In the genomic region with DNA sequence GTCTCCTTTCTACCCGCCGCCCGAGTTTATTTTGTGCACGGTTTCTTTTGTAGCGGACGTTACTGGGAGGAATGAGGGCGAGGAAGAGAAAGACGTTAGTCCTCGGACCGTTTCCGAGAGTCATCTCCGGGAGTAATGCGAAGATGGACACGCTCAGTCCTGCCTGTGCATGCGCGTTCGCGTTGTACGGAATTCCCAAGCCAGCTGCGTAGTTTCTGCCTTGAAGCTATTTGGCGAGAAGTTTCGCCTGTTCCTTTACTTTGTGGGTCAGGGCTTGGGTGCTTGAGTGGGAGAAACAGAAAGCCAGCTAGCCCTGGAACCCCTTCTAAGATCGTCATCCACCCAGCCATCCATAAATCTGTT, we compare ENCODE assay signal across 8 cellular contexts. TPM values are rescaled to one million over a fixed set of nuclear protein-coding genes. Genes with fewer than 3 reads are reported as not detected.
DNase-seq lines count a peak whose midpoint lies in the region; ATAC-seq and TF ChIP-seq lines count a peak whose summit lies in the region.
"Not testable (repeated sequence)": the region's sequence is repeated elsewhere in the genome, so short reads cannot be mapped to it uniquely, and the experiment has no call there.

No MANE protein-coding gene starts in this region.

- not testable (repeated sequence) for H3K4me3 ChIP-seq in A673 (ENCODE audit: low read depth, low read length, poor library complexity, severe bottlenecking); PC-3 (ENCODE audit: low read length); mucosa of descending colon

- H2AFZ ChIP-seq in PC-3 (ENCODE audit: low read length): not testable (repeated sequence)

- H3K9me3 ChIP-seq in A673 (ENCODE audit: low read depth, low read length, poor library complexity, severe bottlenecking); PC-3 (ENCODE audit: low read length); mucosa of descending colon: not testable (repeated sequence)

- H3K79me2 ChIP-seq in PC-3 (ENCODE audit: low read length): not testable (repeated sequence)

- BruUV-seq in A673 (replicated peaks; lab: Mats Ljungman, UMichigan): TSS peak; percentile 83
- TSS peak; percentile 93 for BruUV-seq in PC-3 (replicated peaks; lab: Mats Ljungman, UMichigan)

- H4K20me1 ChIP-seq in PC-3 (ENCODE audit: low read length): not testable (repeated sequence)

- not testable (repeated sequence) for TF ChIP-seq CTCF in A673 (conservative IDR thresholded peaks at IDR 0.05; ENCODE audit: low read depth, low read length); PC-3 (conservative IDR thresholded peaks at IDR 0.05; ENCODE audit: low read depth, low read length); foreskin keratinocyte (conservative IDR thresholded peaks at IDR 0.05); mucosa of descending colon (IDR thresholded peaks at IDR 0.05)

- intact Hi-C loops in A673 (cut with micrococcal nuclease; ENCODE audit: unreplicated experiment); mucosa of descending colon (cut with DNase I, micrococcal nuclease): not testable (repeated sequence)
- intact Hi-C loops in PC-3 (cut with micrococcal nuclease): loop anchor here (5.0 kb wide), 1 partner anchor 102 kb away; no protein-coding TSS in a partner anchor

- not testable (repeated sequence) for H3K9me2 ChIP-seq in PC-3 (replicated peaks; ENCODE audit: low read length)

- not testable (repeated sequence) for DNase-seq in A673 (ENCODE audit: low spot score); PC-3; foreskin keratinocyte; mucosa of descending colon

- CTCF ChIA-PET in A673 (lab: Charles Lee); PC-3 (lab: Charles Lee): not testable (repeated sequence)

- not testable (repeated sequence) for H3F3A ChIP-seq in PC-3 (ENCODE audit: low read length, unreplicated experiment)

- not testable (repeated sequence) for H3K36me3 ChIP-seq in A673 (ENCODE audit: insufficient read depth, low read length, poor library complexity, severe bottlenecking); PC-3 (ENCODE audit: low read depth, low read length); mucosa of descending colon (ENCODE audit: low read depth)

- H3K4me1 ChIP-seq in A673 (ENCODE audit: insufficient read depth, low read length, poor library complexity, severe bottlenecking) (peaks cover 18% of the 10 kb centered on the region), PC-3 (ENCODE audit: insufficient read depth, low read length) (peaks cover 22% of the 10 kb centered on the region), foreskin keratinocyte (peaks cover 12% of the 10 kb centered on the region), mucosa of descending colon (ENCODE audit: low read depth) (peaks cover 12% of the 10 kb centered on the region)

- not testable (repeated sequence) for H3K9ac ChIP-seq in PC-3 (ENCODE audit: low read length)

- not testable (repeated sequence) for H3K4me2 ChIP-seq in PC-3 (ENCODE audit: low read length)

- H3K27ac ChIP-seq in A673 (ENCODE audit: low read depth, low read length, poor library complexity, severe bottlenecking); PC-3 (ENCODE audit: low read length); foreskin keratinocyte: not testable (repeated sequence)

- POLR2A ChIA-PET in A673 (lab: Charles Lee; ENCODE audit: low non-redundant PET); PC-3 (lab: Charles Lee; ENCODE audit: unreplicated experiment): not testable (repeated sequence)

- peak; percentile 2 for ATAC-seq in GM19035 (IDR thresholded peaks at IDR 0.05; ENCODE audit: unreplicated experiment)
- ATAC-seq in GM21515 (IDR thresholded peaks at IDR 0.05; ENCODE audit: unreplicated experiment): peak; percentile 9
- peak; percentile 8 for ATAC-seq in HG02623 (IDR thresholded peaks at IDR 0.05; ENCODE audit: unreplicated experiment)
- ATAC-seq in HG03064 (IDR thresholded peaks at IDR 0.05; ENCODE audit: low read depth, unreplicated experiment): peak; percentile 3
- ATAC-seq in PC-3: peak; percentile 30
- ATAC-seq in foreskin keratinocyte: peak; percentile 46
- ATAC-seq in mucosa of descending colon: peak; percentile 41

- not testable (repeated sequence) for H3K27me3 ChIP-seq in A673 (replicated peaks; ENCODE audit: insufficient read depth, low read depth, low read length, poor library complexity); PC-3 (ENCODE audit: low read length); foreskin keratinocyte

RNA-seq across cellular contexts. Expression of a gene that starts 23.0 kb away (rescaled TPM):
- total RNA-seq in A673 (2021) (29.3 and 37.0 TPM in 2 replicates), PC-3 (2014; rRNA removed) (16.2 and 21.1 TPM in 2 replicates), foreskin keratinocyte (24.1 and 34.9 TPM in 2 replicates), mucosa of descending colon (10 to 100 TPM; 23.0 to 25.7 (median 24.3) TPM)
- polyA plus RNA-seq in foreskin keratinocyte: 41.7 and 48.6 TPM in 2 replicates
